1 cellular context compared by ENCODE assay signal in the genomic region with DNA sequence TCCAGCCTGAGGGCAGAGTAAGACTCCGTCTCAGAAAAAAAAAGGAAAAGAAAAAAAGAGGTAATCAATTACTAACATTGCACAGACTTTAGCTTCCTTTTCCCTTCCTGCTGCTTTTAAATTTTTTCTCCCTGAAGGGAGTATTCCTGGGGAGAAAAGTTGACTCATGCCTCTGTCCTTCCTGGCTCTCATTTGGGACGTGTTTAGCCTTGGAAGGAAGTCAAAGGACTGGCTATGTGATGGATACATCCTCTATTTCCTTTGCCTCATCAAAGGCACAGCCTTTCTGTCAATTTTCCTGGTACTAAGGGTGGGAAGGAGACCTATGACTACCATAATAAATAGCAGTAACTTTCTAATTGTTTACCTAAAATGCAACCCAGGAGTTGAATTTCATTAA.
TF ChIP-seq lines count a peak whose summit lies in the region.

No MANE protein-coding gene starts in this region.

TF ChIP-seq in liver, 16 proteins besides CTCF, POLR2A, EP300 and RAD21:
- TF ChIP-seq, protein P1, sequence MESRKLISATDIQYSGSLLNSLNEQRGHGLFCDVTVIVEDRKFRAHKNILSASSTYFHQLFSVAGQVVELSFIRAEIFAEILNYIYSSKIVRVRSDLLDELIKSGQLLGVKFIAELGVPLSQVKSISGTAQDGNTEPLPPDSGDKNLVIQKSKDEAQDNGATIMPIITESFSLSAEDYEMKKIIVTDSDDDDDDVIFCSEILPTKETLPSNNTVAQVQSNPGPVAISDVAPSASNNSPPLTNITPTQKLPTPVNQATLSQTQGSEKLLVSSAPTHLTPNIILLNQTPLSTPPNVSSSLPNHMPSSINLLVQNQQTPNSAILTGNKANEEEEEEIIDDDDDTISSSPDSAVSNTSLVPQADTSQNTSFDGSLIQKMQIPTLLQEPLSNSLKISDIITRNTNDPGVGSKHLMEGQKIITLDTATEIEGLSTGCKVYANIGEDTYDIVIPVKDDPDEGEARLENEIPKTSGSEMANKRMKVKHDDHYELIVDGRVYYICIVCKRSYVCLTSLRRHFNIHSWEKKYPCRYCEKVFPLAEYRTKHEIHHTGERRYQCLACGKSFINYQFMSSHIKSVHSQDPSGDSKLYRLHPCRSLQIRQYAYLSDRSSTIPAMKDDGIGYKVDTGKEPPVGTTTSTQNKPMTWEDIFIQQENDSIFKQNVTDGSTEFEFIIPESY (IDR thresholded peaks at IDR 0.05): no peak
- TF ChIP-seq, protein P2, sequence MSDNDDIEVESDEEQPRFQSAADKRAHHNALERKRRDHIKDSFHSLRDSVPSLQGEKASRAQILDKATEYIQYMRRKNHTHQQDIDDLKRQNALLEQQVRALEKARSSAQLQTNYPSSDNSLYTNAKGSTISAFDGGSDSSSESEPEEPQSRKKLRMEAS (IDR thresholded peaks at IDR 0.05): peak; percentile 14
- TF ChIP-seq GABPA (IDR thresholded peaks at IDR 0.05 in 1 of 2, conservative IDR thresholded peaks at IDR 0.05 in 1 of 2) (no peak), YY1 (IDR thresholded peaks at IDR 0.05) (no peak), FOXA2 (IDR thresholded peaks at IDR 0.05) (no peak), NR2F2 (IDR thresholded peaks at IDR 0.05) (peak; percentile 31), EGR1 (IDR thresholded peaks at IDR 0.05; ENCODE audit: low read depth in 2 of 2) (no peak), JUND (IDR thresholded peaks at IDR 0.05) (no peak), HNF4A (conservative IDR thresholded peaks at IDR 0.05) (no peak)
- TF ChIP-seq, protein P3, sequence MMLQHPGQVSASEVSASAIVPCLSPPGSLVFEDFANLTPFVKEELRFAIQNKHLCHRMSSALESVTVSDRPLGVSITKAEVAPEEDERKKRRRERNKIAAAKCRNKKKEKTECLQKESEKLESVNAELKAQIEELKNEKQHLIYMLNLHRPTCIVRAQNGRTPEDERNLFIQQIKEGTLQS (IDR thresholded peaks at IDR 0.05): no peak
